18 cellular contexts compared by ENCODE assay signal in the genomic region with DNA sequence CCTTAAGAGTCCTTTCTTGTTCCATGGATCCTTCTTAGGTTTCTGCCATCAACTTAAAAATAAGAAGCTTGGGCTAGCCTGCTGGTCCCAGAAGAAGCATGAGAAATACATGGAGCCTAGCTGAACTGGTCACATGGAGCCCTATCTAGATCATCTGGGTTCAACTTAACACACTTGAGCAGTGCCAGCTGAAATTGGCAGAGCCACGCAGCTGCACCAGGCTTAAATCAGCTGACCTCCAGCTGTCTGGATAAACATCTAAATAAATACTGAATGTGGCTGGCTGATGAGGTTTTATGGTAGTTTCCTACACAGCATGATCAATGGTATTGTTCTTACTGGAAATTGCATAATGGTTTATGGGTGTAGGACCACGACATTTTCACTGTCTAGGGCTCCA.
"Had no signal": no experiment of that assay in that cellular context is flagged by ENCODE, and none has a peak within 500 bp of the region (broad histone marks: within the 10 kb centered on the region; RNA-seq: fewer than 3 reads in every experiment).

No MANE protein-coding gene starts in this region.

- H3K36me3 Mint-ChIP-seq: WTC11 had no signal

- H3K4me3 ChIP-seq: ascending aorta, colonic mucosa, gastroesophageal sphincter, left ventricle myocardium inferior, ovary, sigmoid colon, upper lobe of left lung had no signal

- ATAC-seq: activated naive CD8-positive, alpha-beta T cell treated with anti-CD3 and anti-CD28 coated beads, Interleukin-2, amount 50 U/mL, for 24 hours; gastroesophageal sphincter; WTC11 had no signal

- H3K4me1 ChIP-seq: ascending aorta, colonic mucosa, gastroesophageal sphincter, left ventricle myocardium inferior, sigmoid colon, upper lobe of left lung had no signal

- H3K9me3 Mint-ChIP-seq: activated CD4-positive, alpha-beta T cell treated with anti-CD3 and anti-CD28 coated beads, Interleukin-2, amount 10 ng/mL, durations not matched to agents 24 days and 14 days; activated naive CD8-positive, alpha-beta T cell treated with anti-CD3 and anti-CD28 coated beads, Interleukin-2, amount 50 U/mL, for 24 hours; nephron progenitor cell; stimulated activated naive CD8-positive, alpha-beta T cell treated with anti-CD3 and anti-CD28 coated beads, Interleukin-15, Interleukin-2, amounts not matched to agents 100 ng/mL and 50 ng/mL, for 24 hours; WTC11 had no signal

- H3K27ac Mint-ChIP-seq: activated CD4-positive, alpha-beta T cell treated with anti-CD3 and anti-CD28 coated beads, Interleukin-2, amount 10 ng/mL, durations not matched to agents 24 days and 14 days; activated naive CD8-positive, alpha-beta T cell treated with anti-CD3 and anti-CD28 coated beads, Interleukin-2, amount 50 U/mL, for 24 hours; nephron progenitor cell; stimulated activated naive CD8-positive, alpha-beta T cell treated with anti-CD3 and anti-CD28 coated beads, Interleukin-15, Interleukin-2, amounts not matched to agents 100 ng/mL and 50 ng/mL, for 24 hours; WTC11 had no signal

- H3K9me3 ChIP-seq: ascending aorta, colonic mucosa, gastroesophageal sphincter, left ventricle myocardium inferior, ovary, sigmoid colon, upper lobe of left lung had no signal

- H3K27me3 Mint-ChIP-seq: activated CD4-positive, alpha-beta T cell treated with anti-CD3 and anti-CD28 coated beads, Interleukin-2, amount 10 ng/mL, durations not matched to agents 24 days and 14 days; activated naive CD8-positive, alpha-beta T cell treated with anti-CD3 and anti-CD28 coated beads, Interleukin-2, amount 50 U/mL, for 24 hours; stimulated activated naive CD8-positive, alpha-beta T cell treated with anti-CD3 and anti-CD28 coated beads, Interleukin-15, Interleukin-2, amounts not matched to agents 100 ng/mL and 50 ng/mL, for 24 hours had no signal

- H3K4me1 Mint-ChIP-seq: activated CD4-positive, alpha-beta T cell treated with anti-CD3 and anti-CD28 coated beads, Interleukin-2, amount 10 ng/mL, durations not matched to agents 24 days and 14 days; activated naive CD8-positive, alpha-beta T cell treated with anti-CD3 and anti-CD28 coated beads, Interleukin-2, amount 50 U/mL, for 24 hours; WTC11 had no signal

- H3K27ac ChIP-seq: ascending aorta, colonic mucosa, gastroesophageal sphincter, left ventricle myocardium inferior, ovary, sigmoid colon, upper lobe of left lung had no signal

- DNase-seq: activated CD4-positive, alpha-beta T cell treated with anti-CD3 and anti-CD28 coated beads, Interleukin-2, amount 10 ng/mL, durations not matched to agents 24 days and 14 days; activated CD8-positive, alpha-beta memory T cell treated with anti-CD3 and anti-CD28 coated beads for 24 hours; activated naive CD4-positive, alpha-beta T cell treated with Interleukin-2 at 50 U/mL for 16 hours; activated naive CD8-positive, alpha-beta T cell treated with anti-CD3 and anti-CD28 coated beads, Interleukin-2, amount 50 U/mL, for 24 hours; colonic mucosa; islet precursor cell; left ventricle myocardium inferior; mesenchymal stem cell; nephron progenitor cell; ovary; sigmoid colon; stimulated activated CD4-positive, alpha-beta T cell treated with anti-CD3 and anti-CD28 coated beads, Interleukin-4, amount 100 ng/mL, for 1 hour; stimulated activated CD8-positive, alpha-beta memory T cell treated with anti-CD3 and anti-CD28 coated beads, Interleukin-4, amount 100 ng/mL, for 48 hours; upper lobe of left lung had no signal

- H3K4me3 Mint-ChIP-seq: activated CD4-positive, alpha-beta T cell treated with anti-CD3 and anti-CD28 coated beads, Interleukin-2, amount 10 ng/mL, durations not matched to agents 24 days and 14 days; activated naive CD8-positive, alpha-beta T cell treated with anti-CD3 and anti-CD28 coated beads, Interleukin-2, amount 50 U/mL, for 24 hours; nephron progenitor cell; stimulated activated naive CD8-positive, alpha-beta T cell treated with anti-CD3 and anti-CD28 coated beads, Interleukin-15, Interleukin-2, amounts not matched to agents 100 ng/mL and 50 ng/mL, for 24 hours; WTC11 had no signal

- H3K36me3 ChIP-seq: ascending aorta, colonic mucosa, gastroesophageal sphincter, left ventricle myocardium inferior, ovary, sigmoid colon, upper lobe of left lung had no signal

- H3K27me3 ChIP-seq: ascending aorta, colonic mucosa, gastroesophageal sphincter, ovary, sigmoid colon, upper lobe of left lung had no signal
